In genomic region chr21:46458315-46459023, GRCh38 we compare ENCODE assay signal across 1 cellular context.
TF ChIP-seq lines count a peak whose summit lies in the region.

DIP2A (plus strand) TSS chr21:46458891; CDS start chr21:46459132, 241 bp downstream.

TF ChIP-seq in HepG2, 621 proteins besides CTCF, POLR2A, EP300 and RAD21 (continued from another document):
- TF ChIP-seq MAFG (CRISPR knock-in tag; IDR thresholded peaks at IDR 0.05) = no peak
- peak; percentile 74 for TF ChIP-seq PHF20 (CRISPR knock-in tag; IDR thresholded peaks at IDR 0.05)
- peak; percentile 72 for TF ChIP-seq KDM2A (CRISPR knock-in tag; IDR thresholded peaks at IDR 0.05; ENCODE audit: borderline replicate concordance, low read depth)
- TF ChIP-seq ARID4A (CRISPR knock-in tag; IDR thresholded peaks at IDR 0.05; ENCODE audit: borderline replicate concordance) = peak; percentile 96
- TF ChIP-seq LRRFIP1 (CRISPR knock-in tag; conservative IDR thresholded peaks at IDR 0.05) = no peak
- TF ChIP-seq POLR2G (IDR thresholded peaks at IDR 0.05; ENCODE audit: low read depth, low read length) = peak; percentile 91
- no peak for TF ChIP-seq ZBTB1 (CRISPR knock-in tag; IDR thresholded peaks at IDR 0.05; ENCODE audit: borderline replicate concordance)
- no peak for TF ChIP-seq HES4 (CRISPR knock-in tag; IDR thresholded peaks at IDR 0.05; ENCODE audit: borderline replicate concordance)
- peak; percentile 89 for TF ChIP-seq ZNF704 (CRISPR knock-in tag; IDR thresholded peaks at IDR 0.05; ENCODE audit: borderline replicate concordance)
- peak; percentile 82; the same call in 1 of the 2 replicates for TF ChIP-seq ZNF703 (CRISPR knock-in tag; IDR thresholded peaks at IDR 0.05; ENCODE audit: borderline replicate concordance)
- no peak for TF ChIP-seq ZNF589 (CRISPR knock-in tag; conservative IDR thresholded peaks at IDR 0.05)
- peak; percentile 72; the same call in 1 of the 2 replicates for TF ChIP-seq ZNF776 (CRISPR knock-in tag; IDR thresholded peaks at IDR 0.05)
- TF ChIP-seq HNF1A (IDR thresholded peaks at IDR 0.05; ENCODE audit: low read depth) = no peak
- TF ChIP-seq HNF1A (CRISPR knock-in tag; IDR thresholded peaks at IDR 0.05; ENCODE audit: borderline replicate concordance) = peak; percentile 65; the same call in 1 of the 2 replicates
- TF ChIP-seq NFYB (CRISPR knock-in tag; IDR thresholded peaks at IDR 0.05) = peak; percentile 91
- TF ChIP-seq ZNF318 (CRISPR knock-in tag; IDR thresholded peaks at IDR 0.05) = peak; percentile 27; the same call in 1 of the 2 replicates
- TF ChIP-seq SP2 (CRISPR knock-in tag; IDR thresholded peaks at IDR 0.05) = peak; percentile 84
- 0 out of 2 replicates have a peak, but pooled peaks have one; percentile 18 for TF ChIP-seq TMF1 (CRISPR knock-in tag; IDR thresholded peaks at IDR 0.05; ENCODE audit: low read depth)
- TF ChIP-seq ISL2 (CRISPR knock-in tag; IDR thresholded peaks at IDR 0.05) = peak; percentile 14; the same call in 1 of the 2 replicates
- no peak for TF ChIP-seq ZNF10 (CRISPR knock-in tag; IDR thresholded peaks at IDR 0.05; ENCODE audit: borderline replicate concordance, low read depth)
- peak; percentile 86 for TF ChIP-seq ZNF772 (CRISPR knock-in tag; IDR thresholded peaks at IDR 0.05)
- TF ChIP-seq ZNF234 (CRISPR knock-in tag; conservative IDR thresholded peaks at IDR 0.05) = no peak
- peak; percentile 74 for TF ChIP-seq RNF2 (conservative IDR thresholded peaks at IDR 0.05; ENCODE audit: low read depth)
- peak; percentile 80 for TF ChIP-seq XRCC5 (optimal IDR thresholded peaks at IDR 0.05; ENCODE audit: low read length)
- TF ChIP-seq U2AF2 (IDR thresholded peaks at IDR 0.05; ENCODE audit: low read depth, low read length) = no peak
